Comparison of ENCODE assay signal across 17 cellular contexts in the genomic region with DNA sequence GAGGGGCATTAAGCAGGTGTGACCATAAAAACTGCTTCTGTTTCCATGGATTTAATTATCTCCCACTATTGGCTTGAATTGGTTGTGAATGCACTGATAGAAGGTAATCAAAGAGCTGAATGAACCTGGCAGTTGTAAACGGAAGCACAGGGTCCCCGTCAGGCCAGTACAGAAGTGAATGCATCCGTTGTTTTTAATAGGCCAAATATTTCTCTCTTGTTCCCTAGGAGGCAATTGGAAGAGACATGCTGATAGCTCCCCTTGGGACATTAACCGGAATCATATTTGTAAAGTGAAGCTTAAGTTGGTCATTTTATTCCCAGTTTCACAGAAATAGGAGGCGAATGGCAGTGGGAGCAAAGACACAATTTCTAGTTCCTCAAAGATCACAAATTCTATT.
DNase-seq lines count a peak whose midpoint lies in the region; TF ChIP-seq lines count a peak whose summit lies in the region.
"Had no signal": no experiment of that assay in that cellular context is flagged by ENCODE, and none has a peak within 500 bp of the region (broad histone marks: within the 10 kb centered on the region; RNA-seq: fewer than 3 reads in every experiment).

No MANE protein-coding gene starts in this region.

- DNase-seq in DMS 273 (lab: John Stamatoyannopoulos, UW; ENCODE audit: unreplicated experiment) (peak; percentile 14), DMS 273 treated with DMSO at 0.1 percent for 48 hours (lab: John Stamatoyannopoulos, UW) (no peak), NCI-H1105 treated with DMSO at 0.1 percent for 48 hours (lab: John Stamatoyannopoulos, UW) (peak; percentile 70), NCI-H748 (lab: John Stamatoyannopoulos, UW; ENCODE audit: unreplicated experiment) (peak; percentile 99), NCI-H82 treated with DMSO at 0.1 percent for 48 hours (lab: John Stamatoyannopoulos, UW; ENCODE audit: unreplicated experiment) (no peak), dermis blood vessel endothelial cell (no peak), GM03348 (ENCODE audit: low spot score) (no peak)
- DNase-seq: AML-193, GDM1, NCI-H2029, NCI-H2227 treated with DMSO at 0.1 percent for 48 hours, NCI-H510A treated with DMSO at 0.1 percent for 48 hours, Right ventricle myocardium superior, T-helper 1 cell, T-helper 9 cell had no signal

- peaks cover 54% of the 10 kb centered on the region for H3K4me1 Mint-ChIP-seq in nephron

- H3K9me3 Mint-ChIP-seq in nephron, result no peaks in the 10 kb centered on the region
- H3K9me3 Mint-ChIP-seq: GM23338 had no signal

- H3K36me3 Mint-ChIP-seq in nephron (ENCODE audit: low read depth), result no peaks in the 10 kb centered on the region

- peak overlapping the region in 2 of 3 experiments; percentile 10 to 22 for H3K27ac Mint-ChIP-seq in nephron
- H3K27ac Mint-ChIP-seq: GM23338 had no signal

- no peak for TF ChIP-seq CTCF in nephron (IDR thresholded peaks at IDR 0.05; ENCODE audit: unreplicated experiment in 3 of 3)

- peak overlapping the region in 1 of 3 experiments; percentile 2 for H3K4me3 Mint-ChIP-seq in nephron
- H3K4me3 Mint-ChIP-seq: GM23338 had no signal

- H3K27me3 Mint-ChIP-seq in nephron (ENCODE audit: low read depth), result no peaks in the 10 kb centered on the region

Comparison
In these comparisons a context has a peak if more than half of its experiments do, and no peak if none do; other contexts are left out.
1. DNase-seq: peak in DMS 273 (single experiment), NCI-H1105 treated with DMSO at 0.1 percent for 48 hours (single experiment) and NCI-H748 (single experiment); none in DMS 273 treated with DMSO at 0.1 percent for 48 hours (single experiment), NCI-H82 treated with DMSO at 0.1 percent for 48 hours (single experiment), dermis blood vessel endothelial cell (single experiment) and GM03348 (single experiment).